In the genomic region with DNA sequence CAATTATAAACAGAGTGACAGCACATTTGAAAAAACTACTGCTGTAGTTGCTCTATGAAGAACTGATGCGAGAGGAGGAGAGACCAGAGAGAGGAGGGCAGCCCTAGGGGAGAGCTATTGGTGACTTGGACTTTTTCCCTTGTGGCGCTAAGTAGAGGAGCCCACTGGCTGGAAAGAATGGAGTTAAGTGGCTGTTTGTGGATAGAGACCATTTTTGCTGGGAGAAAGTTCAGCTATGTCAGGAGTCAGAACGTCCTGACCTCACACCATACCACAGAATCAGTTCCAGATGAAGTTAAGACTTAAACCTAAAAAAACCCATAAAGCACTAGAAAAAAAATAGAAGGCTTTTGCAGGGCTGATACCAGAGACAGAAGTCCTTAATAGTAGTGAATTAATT, we compare ENCODE assay signal across 8 cellular contexts. TPM values are rescaled to one million over a fixed set of nuclear protein-coding genes. Genes with fewer than 3 reads are reported as not detected.
DNase-seq lines count a peak whose midpoint lies in the region; TF ChIP-seq lines count a peak whose summit lies in the region.

No MANE protein-coding gene starts in this region.

- CTCF ChIA-PET in AG04449 (lab: Yijun Ruan, JAX), result interaction anchor here (0.9 to 4.2 kb wide), 6 partner anchors 28 to 140 kb away, joined by 3 to 33 read pairs (median 9); a partner anchor contains a TSS

- in situ Hi-C loops in brain microvascular endothelial cell (cut with HindIII; ENCODE audit: low pct_ligation_motif_present, low sequenced_read_pairs), result no loop called here

- H3K27ac ChIP-seq in HL-60 (replicated peaks), result no peak overlapping the region
- no peak overlapping the region for H3K27ac ChIP-seq in brain microvascular endothelial cell
- H3K27ac ChIP-seq in mesodermal cell (ENCODE audit: low read depth, low read length, severe bottlenecking), result no peak overlapping the region

- 93% methylated on average over 2 of the region's 3 CpGs; no CpG with 5 or more reads in 1 of the 2 experiments for WGBS in mesodermal cell (ENCODE audit: insufficient coverage in 2 of 2), 2 experiments

- no peak for TF ChIP-seq CTCF in AG04449 (IDR thresholded peaks at IDR 0.05; ENCODE audit: insufficient read depth, low read length, missing control alignments)
- no peak for TF ChIP-seq CTCF in HL-60 (IDR thresholded peaks at IDR 0.05; ENCODE audit: insufficient read depth, low read length)
- TF ChIP-seq CTCF in brain microvascular endothelial cell (IDR thresholded peaks at IDR 0.05; ENCODE audit: low read depth, low read length, missing control alignments), result no peak

- H3K27me3 ChIP-seq in HL-60 (ENCODE audit: insufficient read depth, poor library complexity, severe bottlenecking) (no peaks in the 10 kb centered on the region), brain microvascular endothelial cell (replicated peaks) (no peaks in the 10 kb centered on the region)

- POLR2A ChIA-PET in AG04449 (lab: Yijun Ruan, JAX), result interaction anchor here (0.5 to 3.4 kb wide), 4 partner anchors 10 to 125 kb away, joined by 3 to 18 read pairs (median 3); no protein-coding TSS in a partner anchor

- H3K36me3 ChIP-seq in brain microvascular endothelial cell (replicated peaks), result no peaks in the 10 kb centered on the region
- peaks cover 48% of the 10 kb centered on the region for H3K36me3 ChIP-seq in mesodermal cell (ENCODE audit: control insufficient read depth, insufficient read depth, low read length)

- H3K4me3 ChIP-seq in AG04449 (ENCODE audit: low read depth, low read length) (peak overlapping the region; percentile 87), HL-60 (replicated peaks; ENCODE audit: insufficient read depth, low read length) (peak overlapping the region; percentile 55), brain microvascular endothelial cell (ENCODE audit: low read depth, low read length) (peak overlapping the region; percentile 87), mesodermal cell (ENCODE audit: extremely low read depth, insufficient read depth, low read length, poor library complexity, severe bottlenecking) (peak overlapping the region; percentile 60)

- H3K9me3 ChIP-seq in mesodermal cell (ENCODE audit: control insufficient read depth, low read length), result no peaks in the 10 kb centered on the region

- H3K4me1 ChIP-seq in mesodermal cell (ENCODE audit: control insufficient read depth, insufficient read depth, low read length, poor library complexity, severe bottlenecking), result peaks cover 24% of the 10 kb centered on the region

- no peak for DNase-seq in AG04449 (ENCODE audit: low read depth, low spot score)
- no peak for DNase-seq in HL-60 (ENCODE audit: low read depth in 1 of 2, low spot score in 1 of 2)
- no peak for DNase-seq in brain microvascular endothelial cell
- DNase-seq in stimulated activated CD4-positive, alpha-beta T cell treated with anti-CD3 and anti-CD28 coated beads, Interleukin-15, amount 100 ng/mL, for 24 hours, result no peak
- no peak for DNase-seq in T1000 (lab: John Stamatoyannopoulos, UW)
- DNase-seq in AML-193 (lab: John Stamatoyannopoulos, UW), result no peak
- DNase-seq in stimulated activated CD8-positive, alpha-beta memory T cell treated with anti-CD3 and anti-CD28 coated beads, Interleukin-4, amount 100 ng/mL, for 48 hours, result no peak

RNA-seq across cellular contexts. Expression of a gene that starts 2.0 kb away (rescaled TPM):
- 83.9 TPM for polyA plus RNA-seq in mesodermal cell (2013, experiment 1 of 2)
- 70.0 TPM for polyA plus RNA-seq in mesodermal cell (2013, experiment 2 of 2)

RNA-seq across cellular contexts. Expression of a gene that starts 4.9 kb away (rescaled TPM):
- not detected for polyA plus RNA-seq in mesodermal cell (2013, experiment 1 of 2)
- not detected for polyA plus RNA-seq in mesodermal cell (2013, experiment 2 of 2)

RNA-seq across cellular contexts. Expression of a gene that starts 6.8 kb away (rescaled TPM):
- polyA plus RNA-seq in mesodermal cell (2013, experiment 1 of 2), result 19.3 TPM
- polyA plus RNA-seq in mesodermal cell (2013, experiment 2 of 2), result 17.7 TPM

RNA-seq across cellular contexts. Expression of a gene that starts 41.3 kb away (rescaled TPM):
- 10.3 TPM for polyA plus RNA-seq in mesodermal cell (2013, experiment 1 of 2)
- polyA plus RNA-seq in mesodermal cell (2013, experiment 2 of 2), result 9.7 TPM

RNA-seq across cellular contexts. Expression of a gene that starts 46.9 kb away (rescaled TPM):
- polyA plus RNA-seq in mesodermal cell (2013, experiment 1 of 2), result 10.0 TPM
- 6.1 TPM for polyA plus RNA-seq in mesodermal cell (2013, experiment 2 of 2)
